In the genomic region with DNA sequence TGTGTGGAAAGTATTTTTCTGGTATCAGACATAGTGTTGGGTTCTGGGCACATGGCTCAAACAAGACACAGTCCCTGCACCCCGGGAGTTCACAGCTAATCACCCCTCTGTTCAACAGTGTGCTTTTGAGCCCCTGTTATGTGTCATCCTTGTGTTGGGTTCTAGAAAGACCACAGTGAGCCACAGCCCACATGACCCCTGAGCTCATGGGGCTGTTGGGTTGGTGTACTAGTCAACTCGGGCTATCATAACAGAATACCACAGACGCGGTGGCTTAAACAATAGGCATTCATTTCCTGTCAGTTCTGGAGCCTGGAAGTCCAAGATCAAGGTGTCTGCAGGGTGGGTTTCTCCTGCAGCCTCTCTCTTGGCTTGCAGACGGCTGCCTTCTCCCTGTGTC, we compare ENCODE assay signal across 19 cellular contexts.
DNase-seq lines count a peak whose midpoint lies in the region; ATAC-seq, FAIRE-seq and TF ChIP-seq lines count a peak whose summit lies in the region.
"Had no signal": no experiment of that assay in that cellular context is flagged by ENCODE, and none has a peak within 500 bp of the region (broad histone marks: within the 10 kb centered on the region; RNA-seq: fewer than 3 reads in every experiment).

No MANE protein-coding gene starts in this region.

- H3K9ac ChIP-seq in HepG2 (ENCODE audit: insufficient read depth, low read depth, low read length) (no peak overlapping the region), endodermal cell (ENCODE audit: extremely low read depth, low read length, poor library complexity, severe bottlenecking) (no peak overlapping the region)

- no peak overlapping the region for H3K4me3 ChIP-seq in HepG2 (replicated peaks in 1 of 3; ENCODE audit: insufficient read depth in 1 of 3, low read depth in 2 of 3, low read length in 3 of 3)
- no peak overlapping the region for H3K4me3 ChIP-seq in right lobe of liver
- no peak overlapping the region for H3K4me3 ChIP-seq in endodermal cell (ENCODE audit: low read length)
- H3K4me3 ChIP-seq: PC-9 had no signal

- DNase-seq in activated CD8-positive, alpha-beta T cell treated with anti-CD3 and anti-CD28 coated beads for 36 hours: peak; percentile 13
- no peak for DNase-seq in activated CD8-positive, alpha-beta T cell treated with anti-CD3 and anti-CD28 coated beads, Interleukin-2, amount 10 ng/mL, durations not matched to agents 7 days and 5 days
- DNase-seq in HepG2 (ENCODE audit: low spot score) (peak; percentile 20), right lobe of liver (no peak), endodermal cell (no peak), putamen (ENCODE audit: low spot score) (no peak), NCI-H774 (lab: John Stamatoyannopoulos, UW) (no peak)
- DNase-seq: CD4-positive, alpha-beta T cell; DMS53; KBM-7; NCI-H1048; NCI-H1436 treated with DMSO at 0.1 percent for 48 hours; NCI-H2029 treated with DMSO at 0.1 percent for 48 hours; NCI-H510A had no signal

- H3K4me2 ChIP-seq in HepG2 (ENCODE audit: low read depth, low read length): no peak overlapping the region
- H3K4me2 ChIP-seq: PC-9 had no signal

- no peak overlapping the region for H3K27ac Mint-ChIP-seq in activated CD8-positive, alpha-beta T cell treated with anti-CD3 and anti-CD28 coated beads for 36 hours
- H3K27ac Mint-ChIP-seq in activated CD8-positive, alpha-beta T cell treated with anti-CD3 and anti-CD28 coated beads, Interleukin-2, amount 10 ng/mL, durations not matched to agents 7 days and 5 days: no peak overlapping the region
- H3K27ac Mint-ChIP-seq in endodermal cell: peak overlapping the region; percentile 20
- H3K27ac Mint-ChIP-seq: B cell; CD4-positive, alpha-beta T cell had no signal

- no peak for TF ChIP-seq POLR2A in HepG2 (IDR thresholded peaks at IDR 0.05; ENCODE audit: insufficient read depth in 1 of 2, low read depth in 2 of 2, low read length in 2 of 2)
- TF ChIP-seq POLR2A in right lobe of liver (IDR thresholded peaks at IDR 0.05): no peak

- intact Hi-C loops in activated CD8-positive, alpha-beta T cell treated with anti-CD3 and anti-CD28 coated beads for 36 hours (cut with micrococcal nuclease): no loop called here
- intact Hi-C loops in HepG2 (cut with micrococcal nuclease; ENCODE audit: unreplicated experiment): no loop called here
- intact Hi-C loops in right lobe of liver (cut with DNase I): no loop called here

- in situ Hi-C loops in HepG2 (cut with HindIII; ENCODE audit: extremely low pct_ligation_motif_present, low pct_unique_long_range_greater_than_20kb): no loop called here

- H3K36me3 ChIP-seq in HepG2 (replicated peaks in 1 of 2; ENCODE audit: control insufficient read depth in 1 of 2, insufficient read depth in 2 of 2, low read length in 2 of 2): peaks cover 11 to 23% of the 10 kb centered on the region in 2 experiments
- H3K36me3 ChIP-seq in right lobe of liver: no peaks in the 10 kb centered on the region
- no peaks in the 10 kb centered on the region for H3K36me3 ChIP-seq in endodermal cell (ENCODE audit: control insufficient read depth, insufficient read depth, low read length)

- no peaks in the 10 kb centered on the region for H4K20me1 ChIP-seq in HepG2 (ENCODE audit: insufficient read depth, low read length)

- H3K27ac ChIP-seq in HepG2 (ENCODE audit: extremely low read length, insufficient read depth, low read length) (no peak overlapping the region), right lobe of liver (no peak overlapping the region), endodermal cell (ENCODE audit: low read depth, low read length) (no peak overlapping the region)
- H3K27ac ChIP-seq: 22Rv1 had no signal

- H3K9me3 ChIP-seq in HepG2 (ENCODE audit: low read length) (no peaks in the 10 kb centered on the region), right lobe of liver (no peaks in the 10 kb centered on the region), endodermal cell (ENCODE audit: control insufficient read depth, low read length) (no peaks in the 10 kb centered on the region)

- no TSS peak for BruUV-seq in HepG2 (replicated peaks; lab: Mats Ljungman, UMichigan)

- 71% methylated on average over 5 of the region's 5 CpGs for WGBS in HepG2 (ENCODE audit: low lambda C conversion rate)
- 100% methylated on average over 1 of the region's 5 CpGs for WGBS in right lobe of liver (ENCODE audit: insufficient coverage, low coverage, low lambda C conversion rate, missing lambda C conversion rate)
- 85 to 91% methylated on average over 3 to 5 of the region's 5 CpGs for WGBS in endodermal cell (ENCODE audit: insufficient coverage in 1 of 2, insufficient read length in 1 of 2), 2 experiments

- no peak for TF ChIP-seq RAD21 in HepG2 (CRISPR knock-in tag; IDR thresholded peaks at IDR 0.05)

- H3K9me3 Mint-ChIP-seq in activated CD8-positive, alpha-beta T cell treated with anti-CD3 and anti-CD28 coated beads for 36 hours: no peaks in the 10 kb centered on the region
- no peaks in the 10 kb centered on the region for H3K9me3 Mint-ChIP-seq in activated CD8-positive, alpha-beta T cell treated with anti-CD3 and anti-CD28 coated beads, Interleukin-2, amount 10 ng/mL, durations not matched to agents 7 days and 5 days (ENCODE audit: insufficient read depth)
- H3K9me3 Mint-ChIP-seq in endodermal cell: no peaks in the 10 kb centered on the region
- H3K9me3 Mint-ChIP-seq: CD4-positive, alpha-beta T cell had no signal

- POLR2A ChIA-PET in activated CD8-positive, alpha-beta T cell treated with anti-CD3 and anti-CD28 coated beads for 36 hours (lab: Charles Lee): interaction anchor here (1.0 kb wide), 1 partner anchor 16 kb away, joined by 3 read pairs; no protein-coding TSS in a partner anchor
- POLR2A ChIA-PET in activated CD8-positive, alpha-beta T cell treated with anti-CD3 and anti-CD28 coated beads, Interleukin-2, amount 10 ng/mL, durations not matched to agents 7 days and 5 days (lab: Charles Lee): no interaction called here
- POLR2A ChIA-PET in HepG2 (lab: Yijun Ruan, JAX): no interaction called here

- H3K4me1 Mint-ChIP-seq in activated CD8-positive, alpha-beta T cell treated with anti-CD3 and anti-CD28 coated beads for 36 hours (ENCODE audit: low read depth): no peaks in the 10 kb centered on the region
- H3K4me1 Mint-ChIP-seq in activated CD8-positive, alpha-beta T cell treated with anti-CD3 and anti-CD28 coated beads, Interleukin-2, amount 10 ng/mL, durations not matched to agents 7 days and 5 days (ENCODE audit: low read depth): peaks cover 14% of the 10 kb centered on the region
- H3K4me1 Mint-ChIP-seq in endodermal cell: peaks cover 7% of the 10 kb centered on the region

- no peak for TF ChIP-seq EP300 in HepG2 (IDR thresholded peaks at IDR 0.05; ENCODE audit: low read depth in 2 of 2, low read length in 2 of 2)
- TF ChIP-seq EP300 in HepG2 (CRISPR knock-in tag; IDR thresholded peaks at IDR 0.05; ENCODE audit: borderline replicate concordance): no peak

- H3K4me1 ChIP-seq in HepG2 (ENCODE audit: insufficient read depth, low read length): peaks cover 26% of the 10 kb centered on the region
- no peaks in the 10 kb centered on the region for H3K4me1 ChIP-seq in right lobe of liver
- no peaks in the 10 kb centered on the region for H3K4me1 ChIP-seq in endodermal cell (ENCODE audit: control insufficient read depth, insufficient read depth, low read length)

- FAIRE-seq in HepG2 (lab: Jason Lieb, UNC): no peak
- FAIRE-seq: H54 had no signal

- H3K27me3 Mint-ChIP-seq in activated CD8-positive, alpha-beta T cell treated with anti-CD3 and anti-CD28 coated beads for 36 hours: no peaks in the 10 kb centered on the region
- no peaks in the 10 kb centered on the region for H3K27me3 Mint-ChIP-seq in activated CD8-positive, alpha-beta T cell treated with anti-CD3 and anti-CD28 coated beads, Interleukin-2, amount 10 ng/mL, durations not matched to agents 7 days and 5 days (ENCODE audit: low read depth)
- no peaks in the 10 kb centered on the region for H3K27me3 Mint-ChIP-seq in endodermal cell (ENCODE audit: insufficient read depth)
- H3K27me3 Mint-ChIP-seq: B cell; CD4-positive, alpha-beta T cell had no signal

- ATAC-seq in activated CD8-positive, alpha-beta T cell treated with anti-CD3 and anti-CD28 coated beads for 36 hours: peak; percentile 37
- ATAC-seq in activated CD8-positive, alpha-beta T cell treated with anti-CD3 and anti-CD28 coated beads, Interleukin-2, amount 10 ng/mL, durations not matched to agents 7 days and 5 days: no peak
- ATAC-seq in HepG2 (no peak), right lobe of liver (no peak), HG03280 (IDR thresholded peaks at IDR 0.05; ENCODE audit: unreplicated experiment) (no peak)

- no peaks in the 10 kb centered on the region for H3K36me3 Mint-ChIP-seq in activated CD8-positive, alpha-beta T cell treated with anti-CD3 and anti-CD28 coated beads for 36 hours (ENCODE audit: low read depth)
- no peaks in the 10 kb centered on the region for H3K36me3 Mint-ChIP-seq in activated CD8-positive, alpha-beta T cell treated with anti-CD3 and anti-CD28 coated beads, Interleukin-2, amount 10 ng/mL, durations not matched to agents 7 days and 5 days (ENCODE audit: low read depth)
- H3K36me3 Mint-ChIP-seq in endodermal cell (ENCODE audit: low read depth): no peaks in the 10 kb centered on the region

- CTCF ChIA-PET in activated CD8-positive, alpha-beta T cell treated with anti-CD3 and anti-CD28 coated beads for 36 hours (lab: Charles Lee): no interaction called here
- CTCF ChIA-PET in activated CD8-positive, alpha-beta T cell treated with anti-CD3 and anti-CD28 coated beads, Interleukin-2, amount 10 ng/mL, durations not matched to agents 7 days and 5 days (lab: Charles Lee): no interaction called here
- CTCF ChIA-PET in HepG2 (lab: Yijun Ruan, JAX; ENCODE audit: low intra/inter-chr PET ratio, low total read pairs): no interaction called here

- no peak for TF ChIP-seq CTCF in activated CD8-positive, alpha-beta T cell treated with anti-CD3 and anti-CD28 coated beads for 36 hours (IDR thresholded peaks at IDR 0.05)
- TF ChIP-seq CTCF in HepG2 (CRISPR knock-in tag; IDR thresholded peaks at IDR 0.05) (no peak), right lobe of liver (IDR thresholded peaks at IDR 0.05) (no peak), endodermal cell (conservative IDR thresholded peaks at IDR 0.05) (no peak)

- H2AFZ ChIP-seq in HepG2 (ENCODE audit: low read length): no peak overlapping the region
- H2AFZ ChIP-seq: PC-9 had no signal

- no peaks in the 10 kb centered on the region for H3K79me2 ChIP-seq in HepG2 (ENCODE audit: insufficient read depth, low read length)

- H3K27me3 ChIP-seq in HepG2 (ENCODE audit: control insufficient read depth in 1 of 2, insufficient read depth in 2 of 2, low read length in 2 of 2): no peaks in the 10 kb centered on the region
- H3K27me3 ChIP-seq in right lobe of liver: no peaks in the 10 kb centered on the region
- H3K27me3 ChIP-seq in endodermal cell (ENCODE audit: control insufficient read depth, insufficient read depth, low read length, poor library complexity, severe bottlenecking): no peaks in the 10 kb centered on the region

- no peak overlapping the region for H3K4me3 Mint-ChIP-seq in activated CD8-positive, alpha-beta T cell treated with anti-CD3 and anti-CD28 coated beads for 36 hours
- H3K4me3 Mint-ChIP-seq in activated CD8-positive, alpha-beta T cell treated with anti-CD3 and anti-CD28 coated beads, Interleukin-2, amount 10 ng/mL, durations not matched to agents 7 days and 5 days: no peak overlapping the region
- no peak overlapping the region for H3K4me3 Mint-ChIP-seq in endodermal cell
- H3K4me3 Mint-ChIP-seq: B cell; CD4-positive, alpha-beta T cell had no signal

TF ChIP-seq in HepG2, 621 proteins besides CTCF, POLR2A, EP300 and RAD21 (continues in another document):
- no peak for TF ChIP-seq GABPB1 (CRISPR knock-in tag; IDR thresholded peaks at IDR 0.05)
- TF ChIP-seq ZBTB21 (CRISPR knock-in tag; IDR thresholded peaks at IDR 0.05): no peak

Comparison
In these comparisons a context has a peak if more than half of its experiments do, and no peak if none do; other contexts are left out.
1. DNase-seq: peak in activated CD8-positive, alpha-beta T cell treated with anti-CD3 and anti-CD28 coated beads for 36 hours (single experiment) and HepG2 (single experiment); none in activated CD8-positive, alpha-beta T cell treated with anti-CD3 and anti-CD28 coated beads, Interleukin-2, amount 10 ng/mL, durations not matched to agents 7 days and 5 days (single experiment), right lobe of liver (0 of 3), endodermal cell (single experiment), putamen (single experiment) and NCI-H774 (single experiment).